In the genomic region with DNA sequence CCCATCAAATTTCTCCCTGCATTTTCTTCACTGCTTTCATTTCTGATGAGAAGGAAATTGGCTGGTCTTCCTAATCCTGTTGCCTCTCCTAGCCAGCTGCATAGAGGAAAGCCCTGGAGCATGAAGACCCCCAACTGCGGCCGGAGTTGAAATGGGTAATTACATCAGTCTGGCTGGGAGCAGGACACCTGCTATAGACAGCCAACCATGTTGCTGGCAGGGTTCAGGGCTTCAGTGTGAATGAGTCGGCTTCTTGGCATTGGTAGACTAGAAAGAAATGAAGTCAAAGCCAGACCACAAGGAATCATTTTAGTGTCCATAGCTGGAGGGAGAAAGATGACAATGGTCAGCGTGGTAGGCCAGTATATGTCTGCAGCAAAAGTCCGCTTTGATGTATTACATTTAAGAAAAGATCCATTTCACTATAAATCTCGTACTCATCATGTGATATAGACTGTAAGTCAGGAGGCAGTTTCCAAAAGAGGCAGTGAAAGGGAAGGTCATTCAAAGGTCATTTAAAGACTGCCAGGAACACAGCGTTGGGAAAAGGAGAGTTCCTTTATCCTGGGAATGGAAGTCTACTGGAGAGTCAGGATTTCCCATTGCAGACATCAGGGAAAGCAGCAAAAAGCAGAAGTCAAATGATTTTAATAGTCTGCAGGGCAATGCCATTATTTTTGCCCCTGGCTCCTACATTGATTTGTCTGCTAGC, we compare ENCODE assay signal across 14 cellular contexts.
DNase-seq lines count a peak whose midpoint lies in the region; ATAC-seq and TF ChIP-seq lines count a peak whose summit lies in the region.
"Had no signal": no experiment of that assay in that cellular context is flagged by ENCODE, and none has a peak within 500 bp of the region (broad histone marks: within the 10 kb centered on the region; RNA-seq: fewer than 3 reads in every experiment).

No MANE protein-coding gene starts in this region.

- no peaks in the 10 kb centered on the region for H3K36me3 ChIP-seq in tibial nerve
- no peaks in the 10 kb centered on the region for H3K36me3 ChIP-seq in CD8-positive, alpha-beta memory T cell (ENCODE audit: insufficient read depth, low read length)

- DNase-seq in EL (peak; percentile 82), NCI-H1694 (lab: John Stamatoyannopoulos, UW) (peak; percentile 32), astrocyte of the hippocampus (ENCODE audit: low read depth, low spot score) (peak; percentile 59), myocyte (ENCODE audit: low read depth) (peak; percentile 80), tibial nerve (ENCODE audit: low spot score in 2 of 2) (no peak)
- DNase-seq in CD8-positive, alpha-beta memory T cell = no peak
- DNase-seq: activated T-cell treated with anti-CD3 and anti-CD28 coated beads, Interleukin-2, amount 50 U/mL, for 1 hour; CD8-positive, alpha-beta T cell; H7; mucosa of descending colon had no signal

- no peak overlapping the region for H3K4me3 ChIP-seq in tibial nerve
- no peak overlapping the region for H3K4me3 ChIP-seq in CD8-positive, alpha-beta memory T cell (ENCODE audit: low read length)
- H3K4me3 ChIP-seq: mucosa of descending colon had no signal

- POLR2A ChIA-PET in CD8-positive, alpha-beta memory T cell (lab: Charles Lee) = no interaction called here

- peaks cover 2 to 20% of the 10 kb centered on the region in 2 donors for H3K27me3 Mint-ChIP-seq in CD8-positive, alpha-beta memory T cell

- ATAC-seq in GM21717 (IDR thresholded peaks at IDR 0.05; ENCODE audit: unreplicated experiment) (no peak), GM19455 (IDR thresholded peaks at IDR 0.05; ENCODE audit: unreplicated experiment) (no peak)
- ATAC-seq: activated CD4-positive, CD25-positive, alpha-beta regulatory T cell treated with anti-CD3 and anti-CD28 coated beads, Interleukin-2, amount 50 U/mL, for 24 hours; CD8-positive, alpha-beta T cell; mucosa of descending colon had no signal

- no peaks in the 10 kb centered on the region for H3K36me3 Mint-ChIP-seq in CD8-positive, alpha-beta memory T cell
- H3K36me3 Mint-ChIP-seq: CD8-positive, alpha-beta T cell; IgD-negative memory B cell had no signal

- no peaks in the 10 kb centered on the region for H3K4me1 Mint-ChIP-seq in CD8-positive, alpha-beta memory T cell

- no peaks in the 10 kb centered on the region for H3K27me3 ChIP-seq in tibial nerve
- H3K27me3 ChIP-seq in CD8-positive, alpha-beta memory T cell (ENCODE audit: insufficient read depth, low read length, poor library complexity, severe bottlenecking) = no peaks in the 10 kb centered on the region

- no peak for TF ChIP-seq CTCF in tibial nerve (IDR thresholded peaks at IDR 0.05)

- H3K4me3 Mint-ChIP-seq in CD8-positive, alpha-beta memory T cell = no peak overlapping the region
- H3K4me3 Mint-ChIP-seq: CD8-positive, alpha-beta T cell; IgD-negative memory B cell had no signal

- H3K27ac Mint-ChIP-seq in CD8-positive, alpha-beta memory T cell = no peak overlapping the region
- H3K27ac Mint-ChIP-seq: CD8-positive, alpha-beta T cell; IgD-negative memory B cell had no signal

- 55 to 65% methylated on average over 7 of the region's 7 CpGs for WGBS in tibial nerve, 2 donors

- H3K9me3 Mint-ChIP-seq in CD8-positive, alpha-beta memory T cell = peaks cover 0 to 1% (median 0%) of the 10 kb centered on the region in 5 donors
- H3K9me3 Mint-ChIP-seq: CD8-positive, alpha-beta T cell; IgD-negative memory B cell had no signal

- no peaks in the 10 kb centered on the region for H3K9me3 ChIP-seq in tibial nerve
- no peaks in the 10 kb centered on the region for H3K9me3 ChIP-seq in CD8-positive, alpha-beta memory T cell (ENCODE audit: low read length)
- H3K9me3 ChIP-seq: mucosa of descending colon had no signal

- TF ChIP-seq EP300 in tibial nerve (IDR thresholded peaks at IDR 0.05) = no peak

- no peaks in the 10 kb centered on the region for H3K4me1 ChIP-seq in tibial nerve
- no peaks in the 10 kb centered on the region for H3K4me1 ChIP-seq in CD8-positive, alpha-beta memory T cell (ENCODE audit: insufficient read depth, low read length)

- H3K27ac ChIP-seq in tibial nerve = no peak overlapping the region
- no peak overlapping the region for H3K27ac ChIP-seq in CD8-positive, alpha-beta memory T cell (ENCODE audit: low read depth, low read length)

- CTCF ChIA-PET in CD8-positive, alpha-beta memory T cell (lab: Charles Lee) = no interaction called here

- no peak for TF ChIP-seq POLR2A in tibial nerve (IDR thresholded peaks at IDR 0.05)

Comparison
In these comparisons a context has a peak if more than half of its experiments do, and no peak if none do; other contexts are left out.
1. DNase-seq: peak in EL (single experiment), NCI-H1694 (single experiment), astrocyte of the hippocampus (single experiment) and myocyte (single experiment); none in tibial nerve (0 of 2) and CD8-positive, alpha-beta memory T cell (0 of 5).